In genomic region chr16:88941051-88941932, GRCh38 we compare ENCODE assay signal across 8 cellular contexts. TPM values are rescaled to one million over a fixed set of nuclear protein-coding genes. Genes with fewer than 3 reads are reported as not detected.
DNase-seq lines count a peak whose midpoint lies in the region; ATAC-seq and TF ChIP-seq lines count a peak whose summit lies in the region.

No MANE protein-coding gene starts in this region.

- no peaks in the 10 kb centered on the region for H3K79me1 ChIP-seq in mesendoderm (ENCODE audit: low read length)

- H3K79me2 ChIP-seq in mesendoderm (ENCODE audit: control insufficient read depth, insufficient read depth, low read length): no peaks in the 10 kb centered on the region

- TF ChIP-seq EP300 in suprapubic skin (IDR thresholded peaks at IDR 0.05): no peak

- DNase-seq in activated T-cell treated with anti-CD3 and anti-CD28 coated beads, Interleukin-2, amount 50 U/mL, for 4 hours: no peak
- DNase-seq in activated T-cell treated with anti-CD3 and anti-CD28 coated beads, Interleukin-2, amount 50 U/mL, for 48 hours: no peak
- peak; percentile 71 for DNase-seq in NAMALWA (ENCODE audit: low spot score)
- DNase-seq in right atrium auricular region (ENCODE audit: low spot score): no peak
- DNase-seq in suprapubic skin (ENCODE audit: low spot score in 2 of 2): no peak
- no peak for DNase-seq in central memory CD4-positive, alpha-beta T cell
- DNase-seq in mesendoderm: no peak

- H3K4me3 Mint-ChIP-seq in activated T-cell treated with anti-CD3 and anti-CD28 coated beads, Interleukin-2, amount 50 U/mL, for 4 hours: no peak overlapping the region

- H3K4me2 ChIP-seq in mesendoderm (ENCODE audit: low read length): no peak overlapping the region

- no peak overlapping the region for H4K8ac ChIP-seq in mesendoderm (ENCODE audit: low read depth, low read length)

- H3K23ac ChIP-seq in mesendoderm (ENCODE audit: low read length): no peak overlapping the region

- H3K4me3 ChIP-seq in right atrium auricular region (peak overlapping the region; percentile 63 to 74), suprapubic skin (peak overlapping the region; percentile 63), mesendoderm (ENCODE audit: low read length) (no peak overlapping the region)

- H3K4me1 Mint-ChIP-seq in activated T-cell treated with anti-CD3 and anti-CD28 coated beads, Interleukin-2, amount 50 U/mL, for 4 hours (ENCODE audit: low read depth): peaks cover 10% of the 10 kb centered on the region

- TF ChIP-seq CTCF in right atrium auricular region (IDR thresholded peaks at IDR 0.05): no peak
- no peak for TF ChIP-seq CTCF in suprapubic skin (IDR thresholded peaks at IDR 0.05)

- no peak overlapping the region for H2BK5ac ChIP-seq in mesendoderm (ENCODE audit: low read length)

- H3K27me3 Mint-ChIP-seq in activated T-cell treated with anti-CD3 and anti-CD28 coated beads, Interleukin-2, amount 50 U/mL, for 4 hours (ENCODE audit: low read depth): peaks cover 49% of the 10 kb centered on the region

- no peak overlapping the region for H4K5ac ChIP-seq in mesendoderm (ENCODE audit: low read length)

- H3K4ac ChIP-seq in mesendoderm (ENCODE audit: low read depth, low read length): no peak overlapping the region

- no peak overlapping the region for H2BK120ac ChIP-seq in mesendoderm (ENCODE audit: low read depth, low read length)

- no peak overlapping the region for H3K56ac ChIP-seq in mesendoderm (ENCODE audit: low read length)

- H3K9me3 ChIP-seq in right atrium auricular region (no peaks in the 10 kb centered on the region), suprapubic skin (no peaks in the 10 kb centered on the region)

- no peak for TF ChIP-seq POLR2A in suprapubic skin (IDR thresholded peaks at IDR 0.05)

- H3K36me3 ChIP-seq in right atrium auricular region (no peaks in the 10 kb centered on the region), suprapubic skin (no peaks in the 10 kb centered on the region), mesendoderm (ENCODE audit: control insufficient read depth, insufficient read depth, low read length) (no peaks in the 10 kb centered on the region)

- H3K27me3 ChIP-seq in right atrium auricular region: no peaks in the 10 kb centered on the region
- peaks cover 75% of the 10 kb centered on the region for H3K27me3 ChIP-seq in suprapubic skin
- peaks cover 12% of the 10 kb centered on the region for H3K27me3 ChIP-seq in mesendoderm (ENCODE audit: insufficient read depth, low read length, poor library complexity)

- no peaks in the 10 kb centered on the region for H3K36me3 Mint-ChIP-seq in activated T-cell treated with anti-CD3 and anti-CD28 coated beads, Interleukin-2, amount 50 U/mL, for 4 hours (ENCODE audit: insufficient read depth)

- peaks cover 0 to 48% of the 10 kb centered on the region in 2 donors for H3K4me1 ChIP-seq in right atrium auricular region
- H3K4me1 ChIP-seq in suprapubic skin: peaks cover 60% of the 10 kb centered on the region
- no peaks in the 10 kb centered on the region for H3K4me1 ChIP-seq in mesendoderm (ENCODE audit: control insufficient read depth, low read depth, low read length)

- no peak overlapping the region for H2BK15ac ChIP-seq in mesendoderm (replicated peaks; ENCODE audit: low read depth)

- H3K18ac ChIP-seq in mesendoderm (ENCODE audit: low read length): no peak overlapping the region

- no peak overlapping the region for H3K9ac ChIP-seq in mesendoderm (ENCODE audit: low read length)

- ATAC-seq in activated T-cell treated with anti-CD3 and anti-CD28 coated beads, Interleukin-2, amount 50 U/mL, for 4 hours: peak; percentile 17 to 37
- ATAC-seq in HG03039 (IDR thresholded peaks at IDR 0.05; ENCODE audit: unreplicated experiment): no peak

- H3K9me3 Mint-ChIP-seq in activated T-cell treated with anti-CD3 and anti-CD28 coated beads, Interleukin-2, amount 50 U/mL, for 4 hours: no peaks in the 10 kb centered on the region

- WGBS in suprapubic skin: 0% methylated on average over 6 of the region's 132 CpGs
- no CpG with 5 or more reads among the region's 132 CpGs for WGBS in mesendoderm (ENCODE audit: extremely low coverage, insufficient coverage, low lambda C conversion rate)

- H2AK5ac ChIP-seq in mesendoderm (ENCODE audit: low read length): no peak overlapping the region

- H3K27ac ChIP-seq in right atrium auricular region (peak overlapping the region; percentile 78 to 85), suprapubic skin (peak overlapping the region; percentile 2), mesendoderm (ENCODE audit: low read depth, low read length) (no peak overlapping the region)

RNA-seq across cellular contexts. Expression of gene CBFA2T3, which starts 35.7 kb away (rescaled TPM):
- total RNA-seq in activated T-cell treated with anti-CD3 and anti-CD28 coated beads, Interleukin-2, amount 50 U/mL, for 4 hours: 1 to 10 TPM; 1.0 to 2.0 (median 1.3) TPM
- total RNA-seq in right atrium auricular region (1 to 10 TPM; 1.1 to 2.6 TPM), suprapubic skin (1 to 10 TPM; 1.5 to 6.6 (median 2.9) TPM)
- polyA plus RNA-seq in mesendoderm (2013, experiment 1 of 2): 0.20 TPM
- 0.21 TPM for polyA plus RNA-seq in mesendoderm (2013, experiment 2 of 2)
